In the genomic region with DNA sequence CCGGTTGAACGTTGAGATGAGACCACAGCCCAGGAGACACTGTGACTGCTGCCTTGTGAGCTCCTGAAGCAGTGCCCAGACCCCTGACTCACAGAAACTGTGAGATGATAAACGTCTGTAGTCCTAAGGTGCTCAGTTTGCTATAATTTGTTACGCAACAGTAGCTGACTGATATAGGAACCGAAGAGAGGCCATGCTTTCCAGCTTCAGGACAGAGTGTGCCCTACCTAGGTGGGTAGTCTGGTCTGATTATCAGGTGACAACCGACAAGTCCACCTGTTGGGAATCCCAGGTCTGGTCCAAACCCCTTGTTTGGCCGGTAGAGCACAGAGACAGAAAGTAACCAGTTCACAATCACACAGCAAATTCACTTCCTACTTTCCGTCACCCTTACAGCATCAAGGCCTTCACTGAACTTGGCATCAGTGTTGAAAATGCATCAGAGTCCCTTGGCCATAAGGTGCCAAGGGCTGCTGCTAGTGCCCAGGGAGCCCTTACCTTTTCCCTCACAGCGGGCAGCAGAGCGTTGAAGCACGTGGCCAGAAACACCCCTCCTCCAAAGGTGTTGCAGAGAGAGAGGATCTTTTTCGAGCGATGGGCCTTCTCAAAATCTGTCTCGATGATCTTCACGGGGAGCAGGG, we compare ENCODE assay signal across 2 cellular contexts.
TF ChIP-seq lines count a peak whose summit lies in the region.

No MANE protein-coding gene starts in this region.

TF ChIP-seq in HEK293, 187 proteins besides CTCF, POLR2A, EP300 and RAD21:
- TF ChIP-seq ZNF777 (tag by site-specific recombination; IDR thresholded peaks at IDR 0.05; ENCODE audit: borderline replicate concordance), result no peak
- no peak for TF ChIP-seq ZNF23 (tag by site-specific recombination; IDR thresholded peaks at IDR 0.05; ENCODE audit: borderline replicate concordance)
- no peak for TF ChIP-seq ZNF16 (tag by site-specific recombination; IDR thresholded peaks at IDR 0.05; ENCODE audit: low read depth)
- TF ChIP-seq ZNF785 (tag by site-specific recombination; IDR thresholded peaks at IDR 0.05), result no peak
- TF ChIP-seq ZNF560 (tag by site-specific recombination; IDR thresholded peaks at IDR 0.05; ENCODE audit: borderline replicate concordance), result no peak
- TF ChIP-seq ZNF335 (tag by site-specific recombination; conservative IDR thresholded peaks at IDR 0.05), result no peak
- peak; percentile 26; the same call in 1 of the 2 replicates for TF ChIP-seq ZNF768 (tag by site-specific recombination; IDR thresholded peaks at IDR 0.05)
- 0 out of 2 replicates have a peak, but pooled peaks have one; percentile 45 for TF ChIP-seq RBAK (tag by site-specific recombination; IDR thresholded peaks at IDR 0.05)
- TF ChIP-seq EGR2 (tag by site-specific recombination; IDR thresholded peaks at IDR 0.05; ENCODE audit: low read depth), result no peak
- no peak for TF ChIP-seq SP3 (tag by site-specific recombination; IDR thresholded peaks at IDR 0.05)
- no peak for TF ChIP-seq ZNF513 (tag by site-specific recombination; IDR thresholded peaks at IDR 0.05)
- TF ChIP-seq ZNF416 (tag by site-specific recombination; IDR thresholded peaks at IDR 0.05), result no peak
- 0 out of 2 replicates have a peak, but pooled peaks have one; percentile 25 for TF ChIP-seq SCRT2 (tag by site-specific recombination; IDR thresholded peaks at IDR 0.05)
- TF ChIP-seq ZNF169 (tag by site-specific recombination; IDR thresholded peaks at IDR 0.05), result no peak
- TF ChIP-seq ZBTB21 (tag by site-specific recombination; IDR thresholded peaks at IDR 0.05), result no peak

TF ChIP-seq in K562, 482 proteins besides CTCF, POLR2A, EP300 and RAD21:
- TF ChIP-seq ADNP (tag; IDR thresholded peaks at IDR 0.05) (0 out of 2 replicates have a peak, but pooled peaks have one; percentile 13), CEBPB (tag; IDR thresholded peaks at IDR 0.05) (peak; percentile 86), RBFOX2 (IDR thresholded peaks at IDR 0.05; ENCODE audit: low read depth, low read length) (peak; percentile 8; the same call in 1 of the 2 replicates), CEBPG (CRISPR knock-in tag; IDR thresholded peaks at IDR 0.05) (peak; percentile 59), CEBPG (tag; conservative IDR thresholded peaks at IDR 0.05 in 1 of 2, IDR thresholded peaks at IDR 0.05 in 1 of 2) (peak; percentile 28 to 78; a peak in 2 of 4 replicates), MCM2 (IDR thresholded peaks at IDR 0.05; ENCODE audit: low read depth) (no peak), IRF9 (tag; IDR thresholded peaks at IDR 0.05) (0 out of 2 replicates have a peak, but pooled peaks have one; percentile 26), KDM1A (IDR thresholded peaks at IDR 0.05) (peak in 1 of 2 experiments; percentile 36; a peak in 1 of 4 replicates), ZFP36 (IDR thresholded peaks at IDR 0.05; ENCODE audit: low read depth, low read length, partially characterized antibody) (peak; percentile 2), RBM17 (IDR thresholded peaks at IDR 0.05; ENCODE audit: borderline replicate concordance, low read depth, low read length) (no peak), BCOR (IDR thresholded peaks at IDR 0.05) (peak; percentile 66), NFRKB (IDR thresholded peaks at IDR 0.05; ENCODE audit: low read depth) (no peak)
- TF ChIP-seq, protein P1, sequence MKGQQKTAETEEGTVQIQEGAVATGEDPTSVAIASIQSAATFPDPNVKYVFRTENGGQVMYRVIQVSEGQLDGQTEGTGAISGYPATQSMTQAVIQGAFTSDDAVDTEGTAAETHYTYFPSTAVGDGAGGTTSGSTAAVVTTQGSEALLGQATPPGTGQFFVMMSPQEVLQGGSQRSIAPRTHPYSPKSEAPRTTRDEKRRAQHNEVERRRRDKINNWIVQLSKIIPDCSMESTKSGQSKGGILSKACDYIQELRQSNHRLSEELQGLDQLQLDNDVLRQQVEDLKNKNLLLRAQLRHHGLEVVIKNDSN (CRISPR knock-in tag; IDR thresholded peaks at IDR 0.05), result peak; percentile 36; the same call in 1 of the 2 replicates
- TF ChIP-seq, protein P2, sequence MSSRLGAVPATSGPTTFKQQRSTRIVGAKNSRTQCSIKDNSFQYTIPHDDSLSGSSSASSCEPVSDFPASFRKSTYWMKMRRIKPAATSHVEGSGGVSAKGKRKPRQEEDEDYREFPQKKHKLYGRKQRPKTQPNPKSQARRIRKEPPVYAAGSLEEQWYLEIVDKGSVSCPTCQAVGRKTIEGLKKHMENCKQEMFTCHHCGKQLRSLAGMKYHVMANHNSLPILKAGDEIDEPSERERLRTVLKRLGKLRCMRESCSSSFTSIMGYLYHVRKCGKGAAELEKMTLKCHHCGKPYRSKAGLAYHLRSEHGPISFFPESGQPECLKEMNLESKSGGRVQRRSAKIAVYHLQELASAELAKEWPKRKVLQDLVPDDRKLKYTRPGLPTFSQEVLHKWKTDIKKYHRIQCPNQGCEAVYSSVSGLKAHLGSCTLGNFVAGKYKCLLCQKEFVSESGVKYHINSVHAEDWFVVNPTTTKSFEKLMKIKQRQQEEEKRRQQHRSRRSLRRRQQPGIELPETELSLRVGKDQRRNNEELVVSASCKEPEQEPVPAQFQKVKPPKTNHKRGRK (tag; IDR thresholded peaks at IDR 0.05), result no peak
